In genomic region chr12:87953257-87953860, GRCh38 we compare ENCODE assay signal across 8 cellular contexts.
DNase-seq lines count a peak whose midpoint lies in the region; ATAC-seq and TF ChIP-seq lines count a peak whose summit lies in the region.

No MANE protein-coding gene starts in this region.

- no peaks in the 10 kb centered on the region for H3K4me1 ChIP-seq in breast epithelium
- no peaks in the 10 kb centered on the region for H3K4me1 ChIP-seq in ascending aorta
- H3K4me1 ChIP-seq in right lobe of liver, result no peaks in the 10 kb centered on the region

- H3K4me3 Mint-ChIP-seq in MCF 10A (ENCODE audit: unreplicated experiment), result no peak overlapping the region

- ATAC-seq in right lobe of liver (peak in 3 of 4 donors; percentile 38 to 45 (median 45)), sciatic nerve (no peak), GM21737 (IDR thresholded peaks at IDR 0.05; ENCODE audit: unreplicated experiment) (no peak)

- H3K36me3 ChIP-seq in breast epithelium (no peaks in the 10 kb centered on the region), ascending aorta (no peaks in the 10 kb centered on the region), right lobe of liver (no peaks in the 10 kb centered on the region)

- no peak overlapping the region for H3K27ac ChIP-seq in breast epithelium
- H3K27ac ChIP-seq in ascending aorta, result no peak overlapping the region
- no peak overlapping the region for H3K27ac ChIP-seq in right lobe of liver

- no peaks in the 10 kb centered on the region for H3K27me3 ChIP-seq in breast epithelium
- H3K27me3 ChIP-seq in ascending aorta, result no peaks in the 10 kb centered on the region
- no peaks in the 10 kb centered on the region for H3K27me3 ChIP-seq in right lobe of liver

- POLR2A ChIA-PET in MCF 10A (lab: Yijun Ruan, JAX), result interaction anchor here (0.6 kb wide), 1 partner anchor 813 kb away, joined by 3 read pairs; no protein-coding TSS in a partner anchor

- H3K9me3 ChIP-seq in breast epithelium, result no peaks in the 10 kb centered on the region
- H3K9me3 ChIP-seq in ascending aorta, result no peaks in the 10 kb centered on the region
- H3K9me3 ChIP-seq in right lobe of liver, result no peaks in the 10 kb centered on the region

- no peak for TF ChIP-seq POLR2A in breast epithelium (IDR thresholded peaks at IDR 0.05)
- TF ChIP-seq POLR2A in right lobe of liver (IDR thresholded peaks at IDR 0.05), result no peak

- CTCF ChIA-PET in MCF 10A (lab: Yijun Ruan, JAX), result interaction anchor here (0.6 to 1.3 kb wide), 12 partner anchors 13 to 1998 kb away, joined by 3 to 7 read pairs (median 4); no protein-coding TSS in a partner anchor

- TF ChIP-seq CTCF in MCF 10A (IDR thresholded peaks at IDR 0.05; ENCODE audit: unreplicated experiment) (peak; percentile 61), breast epithelium (IDR thresholded peaks at IDR 0.05) (peak in 1 of 3 donors; percentile 15), ascending aorta (IDR thresholded peaks at IDR 0.05) (peak in 2 of 3 experiments; percentile 47 to 49), right lobe of liver (IDR thresholded peaks at IDR 0.05) (peak; percentile 44 to 54 (median 48))

- intact Hi-C loops in MCF 10A (cut with micrococcal nuclease), result loop anchor here (1.0 to 10.0 kb wide), 7 partner anchors 44 to 1997 kb away; no protein-coding TSS in a partner anchor
- intact Hi-C loops in breast epithelium (cut with DNase I; ENCODE audit: low total_unique reads), result no loop called here
- intact Hi-C loops in ascending aorta (cut with DNase I), result no loop called here
- intact Hi-C loops in right lobe of liver (cut with DNase I), result no loop called here
- intact Hi-C loops in sciatic nerve (cut with DNase I), result no loop called here

- BruUV-seq in MCF 10A (replicated peaks; lab: Mats Ljungman, UMichigan), result no TSS peak

- H3K27ac Mint-ChIP-seq in MCF 10A (ENCODE audit: low read depth, unreplicated experiment), result peak overlapping the region; percentile 52

- no peaks in the 10 kb centered on the region for H3K9me3 Mint-ChIP-seq in MCF 10A (ENCODE audit: unreplicated experiment)

- H3K4me3 ChIP-seq in breast epithelium (no peak overlapping the region), ascending aorta (no peak overlapping the region), right lobe of liver (no peak overlapping the region)

- no peaks in the 10 kb centered on the region for H3K36me3 Mint-ChIP-seq in MCF 10A (ENCODE audit: insufficient read depth, unreplicated experiment)

- H3K27me3 Mint-ChIP-seq in MCF 10A (ENCODE audit: insufficient read depth, unreplicated experiment), result no peaks in the 10 kb centered on the region

- DNase-seq in MCF 10A (ENCODE audit: unreplicated experiment) (peak; percentile 62), breast epithelium (ENCODE audit: low spot score in 2 of 2) (no peak), NCI-H128 (lab: John Stamatoyannopoulos, UW; ENCODE audit: unreplicated experiment) (peak; percentile 3), ascending aorta (ENCODE audit: low spot score in 2 of 2) (no peak), right lobe of liver (no peak), sciatic nerve (ENCODE audit: low spot score) (no peak)
- DNase-seq in activated CD4-positive, CD25-positive, alpha-beta regulatory T cell (lab: John Stamatoyannopoulos, UW), result no peak

- WGBS in right lobe of liver (ENCODE audit: insufficient coverage, low coverage, low lambda C conversion rate, missing lambda C conversion rate), result 2% methylated on average over 3 of the region's 3 CpGs

- H3K4me1 Mint-ChIP-seq in MCF 10A (ENCODE audit: insufficient read depth, unreplicated experiment), result peaks cover 5% of the 10 kb centered on the region

Comparison
In these comparisons a context has a peak if more than half of its experiments do, and no peak if none do; other contexts are left out.
1. DNase-seq: peak in MCF 10A (single experiment) and NCI-H128 (single experiment); none in breast epithelium (0 of 2), ascending aorta (0 of 2), right lobe of liver (0 of 3), activated CD4-positive, CD25-positive, alpha-beta regulatory T cell (0 of 4) and sciatic nerve (single experiment).
2. ATAC-seq: peak in right lobe of liver (3 of 4); none in sciatic nerve (single experiment) and GM21737 (single experiment).